21 cellular contexts compared by ENCODE assay signal in genomic region chr11:61157743-61158142, GRCh38. TPM values are rescaled to one million over a fixed set of nuclear protein-coding genes. Genes with fewer than 3 reads are reported as not detected.
DNase-seq lines count a peak whose midpoint lies in the region; ATAC-seq and TF ChIP-seq lines count a peak whose summit lies in the region.
"Had no signal": no experiment of that assay in that cellular context is flagged by ENCODE, and none has a peak within 500 bp of the region (broad histone marks: within the 10 kb centered on the region; RNA-seq: fewer than 3 reads in every experiment).

No MANE protein-coding gene starts in this region.

- no peak overlapping the region for H4K91ac ChIP-seq in IMR-90 (ENCODE audit: insufficient read depth, low read depth, low read length)

- 0 out of 2 replicates have a peak overlapping the region, but pooled peaks have one; percentile 24 for H3K4ac ChIP-seq in IMR-90 (ENCODE audit: low read depth, low read length)

- no peak overlapping the region for H3K23ac ChIP-seq in IMR-90 (ENCODE audit: low read depth, low read length)

- H2AFZ ChIP-seq in IMR-90 (replicated peaks; ENCODE audit: low read length, poor library complexity) (no peak overlapping the region), hepatocyte (no peak overlapping the region)

- DNase-seq in activated T-cell treated with anti-CD3 and anti-CD28 coated beads, Interleukin-2, amount 50 U/mL, for 24 hours = no peak
- DNase-seq in activated T-cell treated with anti-CD3 and anti-CD28 coated beads, Interleukin-2, amount 50 U/mL, for 4 hours = no peak
- DNase-seq in IMR-90 (no peak), hepatocyte (ENCODE audit: low spot score) (no peak), spleen (peak; percentile 33), right lobe of liver (no peak), body of pancreas (no peak)
- DNase-seq: activated CD4-positive, CD25-positive, alpha-beta regulatory T cell treated with anti-CD3 and anti-CD28 coated beads, Interleukin-2, amount 50 U/mL, for 72 hours; activated T-cell treated with anti-CD3 and anti-CD28 coated beads, Interleukin-2, amount 50 U/mL, for 48 hours; DMS 273 treated with DMSO at 0.1 percent for 48 hours; HCEC 1CT; heart right ventricle; naive thymus-derived CD8-positive, alpha-beta T cell; NCI-H526 treated with DMSO at 0.1 percent for 48 hours; right cardiac atrium; stimulated activated naive CD8-positive, alpha-beta T cell treated with anti-CD3 and anti-CD28 coated beads, Interleukin-15, amount 100 ng/mL, for 72 hours had no signal

- no peak for TF ChIP-seq POLR2A in IMR-90 (IDR thresholded peaks at IDR 0.05; ENCODE audit: low read depth, low read length)
- no peak for TF ChIP-seq POLR2A in spleen (IDR thresholded peaks at IDR 0.05)
- TF ChIP-seq POLR2A in right lobe of liver (IDR thresholded peaks at IDR 0.05) = no peak
- TF ChIP-seq POLR2A in body of pancreas (IDR thresholded peaks at IDR 0.05) = no peak

- peak overlapping the region; percentile 4; the same call in 1 of the 2 replicates for H2BK120ac ChIP-seq in IMR-90 (ENCODE audit: low read depth, low read length)

- no peak overlapping the region for H3K18ac ChIP-seq in IMR-90 (ENCODE audit: low read depth, low read length)

- H3K36me3 Mint-ChIP-seq in activated T-cell treated with anti-CD3 and anti-CD28 coated beads, Interleukin-2, amount 50 U/mL, for 24 hours (ENCODE audit: low read depth) = peaks cover 37% of the 10 kb centered on the region
- peaks cover 27% of the 10 kb centered on the region for H3K36me3 Mint-ChIP-seq in activated T-cell treated with anti-CD3 and anti-CD28 coated beads, Interleukin-2, amount 50 U/mL, for 4 hours (ENCODE audit: insufficient read depth)

- H3K14ac ChIP-seq in IMR-90 (replicated peaks; ENCODE audit: low read depth, low read length) = no peak overlapping the region

- TF ChIP-seq RAD21 in IMR-90 (IDR thresholded peaks at IDR 0.05; ENCODE audit: low read length) = no peak

- dilution Hi-C loops in IMR-90 (cut with HindIII; ENCODE audit: low sequenced_read_pairs, unreplicated experiment) = no loop called here

- no peak overlapping the region for H3K4me2 ChIP-seq in IMR-90 (ENCODE audit: low read depth, low read length)
- peak overlapping the region; percentile 82 for H3K4me2 ChIP-seq in hepatocyte

- H3K4me1 ChIP-seq in IMR-90 (ENCODE audit: control insufficient read depth, insufficient read depth, low read length) (peaks cover 19% of the 10 kb centered on the region), hepatocyte (ENCODE audit: insufficient read depth) (peaks cover 54% of the 10 kb centered on the region), spleen (peaks cover 20 to 77% (median 50%) of the 10 kb centered on the region in 6 donors), right lobe of liver (peaks cover 0 to 9% (median 4%) of the 10 kb centered on the region in 4 donors), body of pancreas (peaks cover 63% of the 10 kb centered on the region)

- H3K9me1 ChIP-seq in IMR-90 (ENCODE audit: insufficient read depth, low read length) = peaks cover 22% of the 10 kb centered on the region

- H3K4me1 Mint-ChIP-seq in activated T-cell treated with anti-CD3 and anti-CD28 coated beads, Interleukin-2, amount 50 U/mL, for 24 hours (ENCODE audit: low read depth) = peaks cover 53% of the 10 kb centered on the region
- peaks cover 39% of the 10 kb centered on the region for H3K4me1 Mint-ChIP-seq in activated T-cell treated with anti-CD3 and anti-CD28 coated beads, Interleukin-2, amount 50 U/mL, for 4 hours (ENCODE audit: low read depth)

- ATAC-seq in activated T-cell treated with anti-CD3 and anti-CD28 coated beads, Interleukin-2, amount 50 U/mL, for 4 hours = no peak
- ATAC-seq in IMR-90 (ENCODE audit: low read depth) (no peak), right lobe of liver (no peak), HG03520 (IDR thresholded peaks at IDR 0.05; ENCODE audit: unreplicated experiment) (no peak), body of pancreas (no peak)
- ATAC-seq: heart right ventricle; naive thymus-derived CD8-positive, alpha-beta T cell; right cardiac atrium; stimulated activated naive CD8-positive, alpha-beta T cell treated with anti-CD3 and anti-CD28 coated beads, Interleukin-15, amount 100 ng/mL, for 72 hours had no signal

- H3K9me3 ChIP-seq in IMR-90 (ENCODE audit: control insufficient read depth, insufficient read depth, low read length) (peaks cover 3% of the 10 kb centered on the region; the same call in 1 of the 2 replicates), hepatocyte (ENCODE audit: low read depth) (peaks cover 3% of the 10 kb centered on the region), spleen (peaks cover 0 to 21% (median 17%) of the 10 kb centered on the region in 8 donors), right lobe of liver (no peaks in the 10 kb centered on the region), body of pancreas (no peaks in the 10 kb centered on the region)

- H2BK5ac ChIP-seq in IMR-90 (ENCODE audit: low read depth, low read length, poor library complexity, severe bottlenecking) = peak overlapping the region; percentile 40

- no peaks in the 10 kb centered on the region for H3K9me2 ChIP-seq in hepatocyte (replicated peaks; ENCODE audit: insufficient read depth)

- intact Hi-C loops in IMR-90 (cut with micrococcal nuclease) = no loop called here
- intact Hi-C loops in spleen (cut with DNase I; ENCODE audit: low total_unique reads) = no loop called here
- intact Hi-C loops in right lobe of liver (cut with DNase I) = no loop called here
- intact Hi-C loops in body of pancreas (cut with DNase I) = no loop called here

- WGBS in IMR-90 (ENCODE audit: extremely low coverage in 2 of 2, insufficient read length in 1 of 2), 2 experiments = no CpG with 5 or more reads among the region's 3 CpGs
- 71% methylated on average over 3 of the region's 3 CpGs for WGBS in hepatocyte (ENCODE audit: low lambda C conversion rate, missing lambda C conversion rate)
- 68 to 79% (median 73%) methylated on average over 3 of the region's 3 CpGs for WGBS in spleen, 5 donors
- WGBS in right lobe of liver (ENCODE audit: insufficient coverage, low coverage, low lambda C conversion rate, missing lambda C conversion rate) = 50% methylated on average over 3 of the region's 3 CpGs
- 53% methylated on average over 3 of the region's 3 CpGs for WGBS in body of pancreas, 2 donors

- H2BK15ac ChIP-seq in IMR-90 (ENCODE audit: low read depth, low read length) = no peak overlapping the region

- H3K56ac ChIP-seq in IMR-90 (ENCODE audit: extremely low read depth, insufficient read depth, low read length) = no peak overlapping the region

- POLR2A ChIA-PET in IMR-90 (lab: Charles Lee; ENCODE audit: unreplicated experiment) = no interaction called here

- H4K20me1 ChIP-seq in IMR-90 (ENCODE audit: insufficient read depth, low read length) (peaks cover 5% of the 10 kb centered on the region), hepatocyte (ENCODE audit: insufficient read depth, poor library complexity, severe bottlenecking) (no peaks in the 10 kb centered on the region)

- TF ChIP-seq CTCF in IMR-90 (conservative IDR thresholded peaks at IDR 0.05; ENCODE audit: low read depth, low read length) (no peak), hepatocyte (IDR thresholded peaks at IDR 0.05; ENCODE audit: poor library complexity) (no peak), spleen (IDR thresholded peaks at IDR 0.05 in 8 of 11, conservative IDR thresholded peaks at IDR 0.05 in 3 of 11) (no peak), right lobe of liver (IDR thresholded peaks at IDR 0.05) (no peak), body of pancreas (IDR thresholded peaks at IDR 0.05) (no peak)

- H3K4me3 ChIP-seq in IMR-90 (ENCODE audit: insufficient read depth, low read depth, low read length) (no peak overlapping the region), hepatocyte (no peak overlapping the region), spleen (no peak overlapping the region), right lobe of liver (no peak overlapping the region), body of pancreas (no peak overlapping the region)
- H3K4me3 ChIP-seq: ascending aorta, heart right ventricle had no signal

- no TSS peak for BruUV-seq in IMR-90 (replicated peaks; lab: Mats Ljungman, UMichigan)

- H3K9ac ChIP-seq in IMR-90 (ENCODE audit: low read depth, low read length) = no peak overlapping the region
- H3K9ac ChIP-seq: KMS-11 had no signal

- no peaks in the 10 kb centered on the region for H3K27me3 ChIP-seq in IMR-90 (ENCODE audit: control insufficient read depth, insufficient read depth, low read length)
- H3K27me3 ChIP-seq in hepatocyte = no peaks in the 10 kb centered on the region
- no peaks in the 10 kb centered on the region for H3K27me3 ChIP-seq in spleen (replicated peaks in 1 of 7)
- H3K27me3 ChIP-seq in right lobe of liver = no peaks in the 10 kb centered on the region
- H3K27me3 ChIP-seq in body of pancreas = no peaks in the 10 kb centered on the region
- H3K27me3 ChIP-seq: ascending aorta, heart right ventricle had no signal

- H3K27me3 Mint-ChIP-seq in activated T-cell treated with anti-CD3 and anti-CD28 coated beads, Interleukin-2, amount 50 U/mL, for 24 hours = no peaks in the 10 kb centered on the region
- no peaks in the 10 kb centered on the region for H3K27me3 Mint-ChIP-seq in activated T-cell treated with anti-CD3 and anti-CD28 coated beads, Interleukin-2, amount 50 U/mL, for 4 hours (ENCODE audit: low read depth)
- H3K27me3 Mint-ChIP-seq: naive thymus-derived CD8-positive, alpha-beta T cell; stimulated activated naive CD8-positive, alpha-beta T cell treated with anti-CD3 and anti-CD28 coated beads, Interleukin-15, amount 100 ng/mL, for 72 hours had no signal

- H3K9me3 Mint-ChIP-seq in activated T-cell treated with anti-CD3 and anti-CD28 coated beads, Interleukin-2, amount 50 U/mL, for 24 hours = peaks cover 11% of the 10 kb centered on the region
- peaks cover 23% of the 10 kb centered on the region for H3K9me3 Mint-ChIP-seq in activated T-cell treated with anti-CD3 and anti-CD28 coated beads, Interleukin-2, amount 50 U/mL, for 4 hours

- H3K27ac Mint-ChIP-seq in activated T-cell treated with anti-CD3 and anti-CD28 coated beads, Interleukin-2, amount 50 U/mL, for 24 hours = peak overlapping the region; percentile 42
- H3K27ac Mint-ChIP-seq: stimulated activated naive CD8-positive, alpha-beta T cell treated with anti-CD3 and anti-CD28 coated beads, Interleukin-15, amount 100 ng/mL, for 72 hours; T-helper 1 cell treated with Interleukin-12 subunit alpha and Interleukin-12 subunit beta and Interleukin-4 antibody, amounts not matched to agents 30 μg/mL and 1 μg/mL, for 36 hours had no signal

- H3K27ac ChIP-seq in IMR-90 (ENCODE audit: insufficient read depth, low read length) = no peak overlapping the region
- peak overlapping the region; percentile 96 for H3K27ac ChIP-seq in hepatocyte
- peak overlapping the region in 2 of 8 donors; percentile 73 to 99 for H3K27ac ChIP-seq in spleen
- H3K27ac ChIP-seq in right lobe of liver = no peak overlapping the region
- peak overlapping the region in 2 of 4 donors; percentile 70 to 98 for H3K27ac ChIP-seq in body of pancreas

- no peak overlapping the region for H2AK9ac ChIP-seq in IMR-90 (replicated peaks; ENCODE audit: low read depth, low read length, poor library complexity)

- in situ Hi-C loops in IMR-90 (cut with MboI; ENCODE audit: low sequenced_read_pairs) = no loop called here

- H3K36me3 ChIP-seq in IMR-90 (ENCODE audit: control insufficient read depth, insufficient read depth, low read length) (no peaks in the 10 kb centered on the region), hepatocyte (replicated peaks; ENCODE audit: insufficient read depth, low read depth) (no peaks in the 10 kb centered on the region), spleen (peaks cover 0 to 18% (median 0%) of the 10 kb centered on the region in 6 donors), right lobe of liver (no peaks in the 10 kb centered on the region), body of pancreas (replicated peaks in 1 of 2; ENCODE audit: insufficient read depth in 1 of 2, low read depth in 2 of 2) (no peaks in the 10 kb centered on the region)
- H3K36me3 ChIP-seq: ascending aorta had no signal

- H3K79me2 ChIP-seq in hepatocyte = peaks cover 81% of the 10 kb centered on the region

- H3K4me3 Mint-ChIP-seq in activated T-cell treated with anti-CD3 and anti-CD28 coated beads, Interleukin-2, amount 50 U/mL, for 24 hours = no peak overlapping the region
- no peak overlapping the region for H3K4me3 Mint-ChIP-seq in activated T-cell treated with anti-CD3 and anti-CD28 coated beads, Interleukin-2, amount 50 U/mL, for 4 hours
- H3K4me3 Mint-ChIP-seq: naive thymus-derived CD8-positive, alpha-beta T cell; stimulated activated naive CD8-positive, alpha-beta T cell treated with anti-CD3 and anti-CD28 coated beads, Interleukin-15, amount 100 ng/mL, for 72 hours; T-helper 1 cell treated with Interleukin-12 subunit alpha and Interleukin-12 subunit beta and Interleukin-4 antibody, amounts not matched to agents 30 μg/mL and 1 μg/mL, for 36 hours had no signal

- H2BK20ac ChIP-seq in IMR-90 (ENCODE audit: low read depth, low read length) = no peak overlapping the region; the same call in 1 of the 2 replicates

- H4K5ac ChIP-seq in IMR-90 (ENCODE audit: low read depth, low read length) = no peak overlapping the region

- no peak overlapping the region; a peak in 1 of 4 replicates for H4K8ac ChIP-seq in IMR-90 (ENCODE audit: low read depth in 2 of 2, low read length in 2 of 2)

- peaks cover 26 to 52% of the 10 kb centered on the region in 2 experiments for H3K79me1 ChIP-seq in IMR-90 (ENCODE audit: low read depth in 1 of 2, low read length in 2 of 2)

- H2AK5ac ChIP-seq in IMR-90 (ENCODE audit: low read depth, low read length) = no peak overlapping the region

- CTCF ChIA-PET in IMR-90 (lab: Yijun Ruan, JAX) = no interaction called here

RNA-seq across cellular contexts. Expression of gene VPS37C, which starts 3.5 kb away (rescaled TPM):
- 10 to 100 TPM; 16.1 to 18.4 (median 17.0) TPM for total RNA-seq in activated T-cell treated with anti-CD3 and anti-CD28 coated beads, Interleukin-2, amount 50 U/mL, for 4 hours
- 3.2 and 3.6 TPM in 2 replicates for total RNA-seq in IMR-90 (2012; rRNA removed)
- polyA plus RNA-seq in IMR-90 (2012; rRNA removed) = 13.2 and 14.1 TPM in 2 replicates
- polyA plus RNA-seq in IMR-90 (2012; cell fraction: cytosol; rRNA removed) = 11.1 and 14.1 TPM in 2 replicates
- 29.3 and 30.3 TPM in 2 replicates for polyA plus RNA-seq in IMR-90 (2012; cell fraction: nucleus; rRNA removed; ENCODE audit: low replicate concordance)
- total RNA-seq in hepatocyte = 12.2 and 17.0 TPM in 2 replicates
- polyA plus RNA-seq in hepatocyte = 23.0 and 26.6 TPM in 2 replicates
- total RNA-seq in spleen = 10 to 100 TPM; 15.7 to 32.3 (median 23.5) TPM
- 10 to 100 TPM in 1 of 3 donors, 1 to 10 TPM in 2; 6.1 to 15.9 (median 8.9) TPM for polyA plus RNA-seq in spleen
- total RNA-seq in right lobe of liver = 1 to 10 TPM; 4.6 to 7.6 (median 6.0) TPM
- 10 to 100 TPM; 13.2 to 21.1 TPM for total RNA-seq in body of pancreas

RNA-seq across cellular contexts. Expression of gene PGA3, which starts 45.6 kb away (rescaled TPM):
- not detected for total RNA-seq in activated T-cell treated with anti-CD3 and anti-CD28 coated beads, Interleukin-2, amount 50 U/mL, for 4 hours
- 0.18 TPM in 1 of 2 replicates, not detected in the other for total RNA-seq in IMR-90 (2012; rRNA removed)
- polyA plus RNA-seq in IMR-90 (2012; rRNA removed) = not detected in 2 replicates
- 0.10 TPM in 1 of 2 replicates, not detected in the other for polyA plus RNA-seq in IMR-90 (2012; cell fraction: cytosol; rRNA removed)
- not detected in 2 replicates for polyA plus RNA-seq in IMR-90 (2012; cell fraction: nucleus; rRNA removed; ENCODE audit: low replicate concordance)
- 0.27 and 0.48 TPM in 2 replicates for total RNA-seq in hepatocyte
- 0.39 and 1.4 TPM in 2 replicates for polyA plus RNA-seq in hepatocyte
- 1 to 10 TPM in 2 of 7 donors, under 1 TPM in 2, not detected in 3; 0.37 to 2.6 (median 1.2) TPM for total RNA-seq in spleen
- polyA plus RNA-seq in spleen = under 1 TPM; 0.33 to 0.61 (median 0.54) TPM
- under 1 TPM in 3 of 6 experiments, not detected in 3; 0.15 to 0.55 (median 0.23) TPM for total RNA-seq in right lobe of liver
- total RNA-seq in body of pancreas = 10 to 100 TPM in 1 of 2 donors, not detected in 1; 26.4 TPM
- total RNA-seq: naive thymus-derived CD8-positive, alpha-beta T cell had no signal
- polyA plus RNA-seq: naive thymus-derived CD8-positive, alpha-beta T cell had no signal

RNA-seq across cellular contexts. Expression of gene CD5, which starts 55.5 kb away (rescaled TPM):
- 100 to 1,000 TPM; 318 to 420 (median 359) TPM for total RNA-seq in activated T-cell treated with anti-CD3 and anti-CD28 coated beads, Interleukin-2, amount 50 U/mL, for 4 hours
- not detected in 2 replicates for total RNA-seq in IMR-90 (2012; rRNA removed)
- polyA plus RNA-seq in IMR-90 (2012; rRNA removed) = not detected in 2 replicates
- polyA plus RNA-seq in IMR-90 (2012; cell fraction: cytosol; rRNA removed) = not detected in 2 replicates
- not detected in 2 replicates for polyA plus RNA-seq in IMR-90 (2012; cell fraction: nucleus; rRNA removed; ENCODE audit: low replicate concordance)
- total RNA-seq in hepatocyte = not detected in 2 replicates
- polyA plus RNA-seq in hepatocyte = 0.06 TPM in 1 of 2 replicates, not detected in the other
- 10 to 100 TPM in 6 of 7 donors, 1 to 10 TPM in 1; 9.2 to 27.4 (median 18.3) TPM for total RNA-seq in spleen
- polyA plus RNA-seq in spleen = 1 to 10 TPM; 2.7 to 6.3 (median 4.9) TPM
- under 1 TPM; 0.12 to 0.56 (median 0.35) TPM for total RNA-seq in right lobe of liver
- total RNA-seq in body of pancreas = under 1 TPM; 0.33 to 0.52 TPM
- polyA plus RNA-seq: AG04450 had no signal

Comparison
In these comparisons a context has a peak if more than half of its experiments do, and no peak if none do; other contexts are left out.
1. RNA of gene CD5, which starts 55.5 kb away (total RNA-seq): 318 to 420 TPM in activated T-cell treated with anti-CD3 and anti-CD28 coated beads, Interleukin-2, amount 50 U/mL, for 4 hours; 9.2 to 27.4 TPM in spleen, 0.33 to 0.52 TPM in body of pancreas, 0.12 to 0.56 TPM in right lobe of liver, not detected in IMR-90 and not detected in hepatocyte; every median in the first group is over 10 times any median in the second.